ENCODE assay signal across 26 cellular contexts in the genomic region with DNA sequence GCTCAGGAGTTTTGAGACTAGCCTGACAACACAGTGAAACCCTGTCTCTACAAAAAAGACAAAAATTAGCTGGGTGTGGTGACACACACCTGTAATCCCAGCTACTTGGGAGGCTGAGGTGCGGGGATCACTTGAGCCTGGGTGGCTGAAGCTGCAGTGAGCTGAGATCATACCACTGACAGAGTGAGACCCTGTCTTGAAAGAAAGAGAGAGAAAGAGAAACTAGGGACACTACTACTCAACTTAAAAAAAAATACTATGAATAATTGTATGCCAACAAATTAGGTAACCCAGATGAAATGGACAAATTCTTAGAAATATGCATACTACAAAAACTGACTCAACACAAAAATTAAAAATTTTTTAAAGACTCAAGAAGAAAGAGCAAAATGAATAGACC. TPM values are rescaled to one million over a fixed set of nuclear protein-coding genes. Genes with fewer than 3 reads are reported as not detected.
DNase-seq lines count a peak whose midpoint lies in the region; ATAC-seq, FAIRE-seq and TF ChIP-seq lines count a peak whose summit lies in the region.
"Had no signal": no experiment of that assay in that cellular context is flagged by ENCODE, and none has a peak within 500 bp of the region (broad histone marks: within the 10 kb centered on the region; RNA-seq: fewer than 3 reads in every experiment).

No MANE protein-coding gene starts in this region.

- H3K4me1 Mint-ChIP-seq in chondrocyte (ENCODE audit: low read depth) = peaks cover 55% of the 10 kb centered on the region

- H3K27me3 Mint-ChIP-seq in chondrocyte (ENCODE audit: low read depth) = no peaks in the 10 kb centered on the region
- H3K27me3 Mint-ChIP-seq: CD8-positive, alpha-beta memory T cell had no signal

- H3K4me3 Mint-ChIP-seq in chondrocyte (ENCODE audit: unreplicated experiment) = no peak overlapping the region
- H3K4me3 Mint-ChIP-seq: CD14-positive monocyte; CD8-positive, alpha-beta memory T cell had no signal

- peaks cover 2 to 36% (median 32%) of the 10 kb centered on the region in 5 donors for H3K4me1 ChIP-seq in subcutaneous abdominal adipose tissue (ENCODE audit: control insufficient read depth in 5 of 5, insufficient read depth in 5 of 5, low read length in 5 of 5)
- H3K4me1 ChIP-seq: BE2C had no signal

- H3K27ac Mint-ChIP-seq in chondrocyte (ENCODE audit: unreplicated experiment) = peak overlapping the region; percentile 50
- H3K27ac Mint-ChIP-seq: CD14-positive monocyte; CD8-positive, alpha-beta memory T cell had no signal

- peak; percentile 67 for FAIRE-seq in G401.6 (lab: Jason Lieb, UNC)
- FAIRE-seq: GM12892 had no signal

- peaks cover 10% of the 10 kb centered on the region for H3K36me3 Mint-ChIP-seq in chondrocyte (ENCODE audit: low read depth)

- H3K4me3 ChIP-seq in subcutaneous abdominal adipose tissue (ENCODE audit: low read depth in 1 of 5, low read length in 5 of 5) = no peak overlapping the region

- peak; percentile 89 to 90 for ATAC-seq in activated CD4-positive, CD25-positive, alpha-beta regulatory T cell treated with anti-CD3 and anti-CD28 coated beads, Interleukin-2, amount 50 U/mL, for 24 hours
- ATAC-seq in HG03095 (IDR thresholded peaks at IDR 0.05; ENCODE audit: unreplicated experiment) = no peak

- H3K36me3 ChIP-seq in subcutaneous abdominal adipose tissue (ENCODE audit: control insufficient read depth in 5 of 5, insufficient read depth in 5 of 5, low read length in 5 of 5) = no peaks in the 10 kb centered on the region
- H3K36me3 ChIP-seq: BE2C had no signal

- H3K27me3 ChIP-seq in subcutaneous abdominal adipose tissue (ENCODE audit: control insufficient read depth in 5 of 5, insufficient read depth in 4 of 5, low read length in 5 of 5) = no peaks in the 10 kb centered on the region
- H3K27me3 ChIP-seq: BE2C had no signal

- peaks cover 0 to 3% (median 0%) of the 10 kb centered on the region in 5 donors for H3K9me3 ChIP-seq in subcutaneous abdominal adipose tissue (ENCODE audit: control insufficient read depth in 5 of 5, low read length in 5 of 5)
- H3K9me3 ChIP-seq: BE2C had no signal

- no peak for TF ChIP-seq CTCF in chondrocyte (IDR thresholded peaks at IDR 0.05)

- H3K9me3 Mint-ChIP-seq in chondrocyte (ENCODE audit: low read depth) = peaks cover 20% of the 10 kb centered on the region

- no peak for DNase-seq in activated CD4-positive, CD25-positive, alpha-beta regulatory T cell (lab: John Stamatoyannopoulos, UW)
- DNase-seq in chondrocyte (ENCODE audit: low spot score) (no peak), NOMO-1 (lab: John Stamatoyannopoulos, UW; ENCODE audit: unreplicated experiment in 2 of 2) (no peak)
- DNase-seq: ACHN; BE2C; CD8-positive, alpha-beta memory T cell; DMS 273 treated with DMSO at 0.1 percent for 48 hours; DMS79; Kasumi-1; NCI-H1092 treated with DMSO at 0.1 percent for 48 hours; NCI-H1436; NCI-H187 treated with DMSO at 0.1 percent for 48 hours; NCI-H446; NCI-H526; NCI-H82; NK-92 treated with Interleukin-12 subunit alpha and Interleukin-12 subunit beta, amount 100 ng/mL, for 24 hours; RPMI8226; SHP77 had no signal

- H3K27ac ChIP-seq in subcutaneous abdominal adipose tissue (ENCODE audit: low read depth, low read length) = peak overlapping the region; percentile 29
- H3K27ac ChIP-seq: 22Rv1, HL-60 had no signal

- no peak overlapping the region for H3K9ac ChIP-seq in subcutaneous abdominal adipose tissue (ENCODE audit: low read length in 5 of 5)

RNA-seq across cellular contexts. Expression of a gene that starts 28.5 kb away (rescaled TPM):
- total RNA-seq in chondrocyte = 28.2 to 32.2 TPM (median 30.2 TPM) in 3 replicates
